Comparison of ENCODE assay signal across 12 cellular contexts in genomic region chr11:8722156-8722555, GRCh38. TPM values are rescaled to one million over a fixed set of nuclear protein-coding genes. Genes with fewer than 3 reads are reported as not detected.
A peak's percentile ranks its signal among the peaks of the same experiment; 100 is the strongest.
DNase-seq lines count a peak whose midpoint lies in the region; ATAC-seq and TF ChIP-seq lines count a peak whose summit lies in the region.
"Had no signal": no experiment of that assay in that cellular context is flagged by ENCODE, and none has a peak within 500 bp of the region (broad histone marks: within the 10 kb centered on the region; RNA-seq: fewer than 3 reads in every experiment).

No MANE protein-coding gene starts in this region.

- H3K27ac ChIP-seq in mesenchymal stem cell (ENCODE audit: low read length, poor library complexity, severe bottlenecking), result no peak overlapping the region
- H3K27ac ChIP-seq in suprapubic skin, result peak overlapping the region; percentile 81

- H2BK12ac ChIP-seq in mesenchymal stem cell (ENCODE audit: low read length in 2 of 2), result peak overlapping the region; percentile 49 to 85

- DNase-seq in HEK293T (ENCODE audit: extremely low spot score) (no peak), mesenchymal stem cell (peak; percentile 77), suprapubic skin (ENCODE audit: low spot score in 2 of 2) (no peak)
- DNase-seq in activated CD8-positive, alpha-beta T cell treated with anti-CD3 and anti-CD28 coated beads for 36 hours, result no peak
- DNase-seq in T-helper 2 cell treated with Interferon-gamma antibody and Interleukin-4, amounts not matched to agents 5 μg/mL and 100 μg/mL, for 36 hours (ENCODE audit: low spot score), result no peak
- DNase-seq: DND-41, hypothalamus, NCI-H1417 had no signal

- no peak overlapping the region for H2AFZ ChIP-seq in mesenchymal stem cell (ENCODE audit: low read depth, low read length)

- H3K9me3 Mint-ChIP-seq in brain, result no peaks in the 10 kb centered on the region
- no peaks in the 10 kb centered on the region for H3K9me3 Mint-ChIP-seq in activated CD8-positive, alpha-beta T cell treated with anti-CD3 and anti-CD28 coated beads for 36 hours
- H3K9me3 Mint-ChIP-seq in T-helper 2 cell treated with Interferon-gamma antibody and Interleukin-4, amounts not matched to agents 5 μg/mL and 100 μg/mL, for 36 hours, result no peaks in the 10 kb centered on the region
- H3K9me3 Mint-ChIP-seq: central memory CD8-positive, alpha-beta T cell had no signal

- TF ChIP-seq CTCF in brain (conservative IDR thresholded peaks at IDR 0.05) (no peak), suprapubic skin (IDR thresholded peaks at IDR 0.05) (no peak)
- TF ChIP-seq CTCF in activated CD8-positive, alpha-beta T cell treated with anti-CD3 and anti-CD28 coated beads for 36 hours (IDR thresholded peaks at IDR 0.05), result no peak

- H3K4ac ChIP-seq in mesenchymal stem cell (ENCODE audit: low read depth in 1 of 2, low read length in 2 of 2), result peak overlapping the region; percentile 47 to 65

- no peak for TF ChIP-seq EP300 in suprapubic skin (IDR thresholded peaks at IDR 0.05)

- peak overlapping the region; percentile 77 for H4K8ac ChIP-seq in mesenchymal stem cell (ENCODE audit: low read length)

- H3K18ac ChIP-seq in mesenchymal stem cell (ENCODE audit: low read depth in 1 of 2, low read length in 2 of 2), result peak overlapping the region; percentile 93 to 97

- H3K36me3 Mint-ChIP-seq in brain, result peaks cover 6% of the 10 kb centered on the region
- no peaks in the 10 kb centered on the region for H3K36me3 Mint-ChIP-seq in activated CD8-positive, alpha-beta T cell treated with anti-CD3 and anti-CD28 coated beads for 36 hours (ENCODE audit: low read depth)
- H3K36me3 Mint-ChIP-seq in T-helper 2 cell treated with Interferon-gamma antibody and Interleukin-4, amounts not matched to agents 5 μg/mL and 100 μg/mL, for 36 hours (ENCODE audit: low read depth), result no peaks in the 10 kb centered on the region

- POLR2A ChIA-PET in HEK293T (lab: Yijun Ruan, JAX), result interaction anchor here (1.4 kb wide), 1 partner anchor 34 kb away, joined by 5 read pairs; no protein-coding TSS in a partner anchor
- POLR2A ChIA-PET in activated CD8-positive, alpha-beta T cell treated with anti-CD3 and anti-CD28 coated beads for 36 hours (lab: Charles Lee), result no interaction called here

- H3K36me3 ChIP-seq in mesenchymal stem cell (ENCODE audit: control insufficient read depth in 1 of 2, insufficient read depth in 2 of 2, low read depth in 1 of 2, low read length in 2 of 2) (peaks cover 34 to 44% of the 10 kb centered on the region in 2 experiments), suprapubic skin (peaks cover 9% of the 10 kb centered on the region)

- H3K14ac ChIP-seq in mesenchymal stem cell (ENCODE audit: low read length in 2 of 2), result peak overlapping the region in 1 of 2 experiments; percentile 80

- H3K4me3 Mint-ChIP-seq in brain, result no peak overlapping the region
- H3K4me3 Mint-ChIP-seq in activated CD8-positive, alpha-beta T cell treated with anti-CD3 and anti-CD28 coated beads for 36 hours, result no peak overlapping the region
- no peak overlapping the region for H3K4me3 Mint-ChIP-seq in T-helper 2 cell treated with Interferon-gamma antibody and Interleukin-4, amounts not matched to agents 5 μg/mL and 100 μg/mL, for 36 hours
- H3K4me3 Mint-ChIP-seq: central memory CD8-positive, alpha-beta T cell had no signal

- 72% methylated on average over 5 of the region's 5 CpGs for WGBS in mesenchymal stem cell
- WGBS in suprapubic skin, result 55% methylated on average over 3 of the region's 5 CpGs

- H3K4me1 Mint-ChIP-seq in brain, result peaks cover 88% of the 10 kb centered on the region
- H3K4me1 Mint-ChIP-seq in activated CD8-positive, alpha-beta T cell treated with anti-CD3 and anti-CD28 coated beads for 36 hours (ENCODE audit: low read depth), result peaks cover 5% of the 10 kb centered on the region
- H3K4me1 Mint-ChIP-seq in T-helper 2 cell treated with Interferon-gamma antibody and Interleukin-4, amounts not matched to agents 5 μg/mL and 100 μg/mL, for 36 hours (ENCODE audit: low read depth), result peaks cover 2% of the 10 kb centered on the region

- peak overlapping the region; percentile 78 for H3K9ac ChIP-seq in mesenchymal stem cell (ENCODE audit: low read length)

- H3K27me3 ChIP-seq in mesenchymal stem cell (ENCODE audit: control insufficient read depth in 1 of 2, insufficient read depth in 1 of 2, low read length in 2 of 2), result no peaks in the 10 kb centered on the region
- H3K27me3 ChIP-seq in suprapubic skin, result no peaks in the 10 kb centered on the region

- peak overlapping the region; percentile 52 to 99 (median 74) for H3K27ac Mint-ChIP-seq in brain
- no peak overlapping the region for H3K27ac Mint-ChIP-seq in activated CD8-positive, alpha-beta T cell treated with anti-CD3 and anti-CD28 coated beads for 36 hours
- H3K27ac Mint-ChIP-seq in T-helper 2 cell treated with Interferon-gamma antibody and Interleukin-4, amounts not matched to agents 5 μg/mL and 100 μg/mL, for 36 hours, result no peak overlapping the region

- H3K4me1 ChIP-seq in mesenchymal stem cell (ENCODE audit: control insufficient read depth, insufficient read depth, low read depth, low read length) (peaks cover 39% of the 10 kb centered on the region), suprapubic skin (peaks cover 60% of the 10 kb centered on the region)

- intact Hi-C loops in activated CD8-positive, alpha-beta T cell treated with anti-CD3 and anti-CD28 coated beads for 36 hours (cut with micrococcal nuclease), result no loop called here

- TF ChIP-seq POLR2A in suprapubic skin (IDR thresholded peaks at IDR 0.05), result no peak

- peak overlapping the region; percentile 69 for H2BK120ac ChIP-seq in mesenchymal stem cell (ENCODE audit: low read depth, low read length)

- H3K4me2 ChIP-seq in mesenchymal stem cell (ENCODE audit: low read length, poor library complexity, severe bottlenecking), result no peak overlapping the region

- H3K4me3 ChIP-seq in mesenchymal stem cell (ENCODE audit: insufficient read depth in 1 of 2, low read depth in 1 of 2, low read length in 2 of 2) (no peak overlapping the region), suprapubic skin (no peak overlapping the region)

- H3K9me3 ChIP-seq in mesenchymal stem cell (ENCODE audit: control insufficient read depth, low read length) (no peaks in the 10 kb centered on the region), suprapubic skin (no peaks in the 10 kb centered on the region)

- peaks cover 4% of the 10 kb centered on the region for H3K27me3 Mint-ChIP-seq in brain
- H3K27me3 Mint-ChIP-seq in activated CD8-positive, alpha-beta T cell treated with anti-CD3 and anti-CD28 coated beads for 36 hours, result peaks cover 9% of the 10 kb centered on the region
- peaks cover 10% of the 10 kb centered on the region for H3K27me3 Mint-ChIP-seq in T-helper 2 cell treated with Interferon-gamma antibody and Interleukin-4, amounts not matched to agents 5 μg/mL and 100 μg/mL, for 36 hours (ENCODE audit: low read depth)

- peaks cover 38% of the 10 kb centered on the region for H3K79me1 ChIP-seq in mesenchymal stem cell (replicated peaks; ENCODE audit: low read length, poor library complexity, severe bottlenecking)

- H2BK15ac ChIP-seq in mesenchymal stem cell (ENCODE audit: low read depth, poor library complexity, severe bottlenecking), result no peak overlapping the region

- ATAC-seq in activated CD8-positive, alpha-beta T cell treated with anti-CD3 and anti-CD28 coated beads for 36 hours, result no peak
- ATAC-seq in HG03025 (IDR thresholded peaks at IDR 0.05; ENCODE audit: low FRiP score, unreplicated experiment), result no peak
- ATAC-seq in HG02884 (IDR thresholded peaks at IDR 0.05; ENCODE audit: unreplicated experiment), result no peak

- H2AK5ac ChIP-seq in mesenchymal stem cell (ENCODE audit: low read length, severe bottlenecking), result no peak overlapping the region

- peak overlapping the region; percentile 92 for H4K91ac ChIP-seq in mesenchymal stem cell (ENCODE audit: low read length)

- no peak overlapping the region for H2BK5ac ChIP-seq in mesenchymal stem cell (ENCODE audit: low read depth, low read length, poor library complexity, severe bottlenecking)

- H3K23ac ChIP-seq in mesenchymal stem cell (ENCODE audit: low read length in 2 of 2), result no peak overlapping the region

- CTCF ChIA-PET in HEK293T (lab: Yijun Ruan, JAX), result no interaction called here
- CTCF ChIA-PET in activated CD8-positive, alpha-beta T cell treated with anti-CD3 and anti-CD28 coated beads for 36 hours (lab: Charles Lee), result interaction anchor here (1.5 kb wide), 1 partner anchor 23 kb away, joined by 4 read pairs; no protein-coding TSS in a partner anchor

TF ChIP-seq in HEK293T, 16 proteins besides CTCF, POLR2A, EP300 and RAD21:
- TF ChIP-seq PKNOX1 (IDR thresholded peaks at IDR 0.05) (peak; percentile 83), FOXM1 (IDR thresholded peaks at IDR 0.05; ENCODE audit: borderline replicate concordance) (no peak)

RNA-seq across cellular contexts. Expression of gene RPL27A, which starts 39.6 kb away (rescaled TPM):
- polyA plus RNA-seq in brain (ENCODE audit: insufficient read depth, low read depth, low replicate concordance), result 1,828 TPM
- 1,998 TPM for polyA plus RNA-seq in mesenchymal stem cell (2013, experiment 1 of 2)
- 1,912 TPM for polyA plus RNA-seq in mesenchymal stem cell (2013, experiment 2 of 2)
- 1,000 to 10,000 TPM in 3 of 4 donors, 100 to 1,000 TPM in 1; 822 to 1,505 (median 1,124) TPM for total RNA-seq in suprapubic skin
- total RNA-seq in activated CD8-positive, alpha-beta T cell treated with anti-CD3 and anti-CD28 coated beads for 36 hours, result 100 to 1,000 TPM; 959 to 987 TPM

RNA-seq across cellular contexts. Expression of gene TRIM66, which starts 39.7 kb away (rescaled TPM):
- 3.7 TPM for polyA plus RNA-seq in brain (ENCODE audit: insufficient read depth, low read depth, low replicate concordance)
- polyA plus RNA-seq in mesenchymal stem cell (2013, experiment 1 of 2), result 1.8 TPM
- 1.9 TPM for polyA plus RNA-seq in mesenchymal stem cell (2013, experiment 2 of 2)
- 10 to 100 TPM in 3 of 4 donors, 1 to 10 TPM in 1; 9.9 to 20.3 (median 11.7) TPM for total RNA-seq in suprapubic skin
- 10 to 100 TPM; 24.7 to 28.4 TPM for total RNA-seq in activated CD8-positive, alpha-beta T cell treated with anti-CD3 and anti-CD28 coated beads for 36 hours

Comparison
In these comparisons a context has a peak if more than half of its experiments do, and no peak if none do; other contexts are left out.
1. H3K27ac Mint-ChIP-seq: peak in brain (5 of 5); none in activated CD8-positive, alpha-beta T cell treated with anti-CD3 and anti-CD28 coated beads for 36 hours (single experiment) and T-helper 2 cell treated with Interferon-gamma antibody and Interleukin-4, amounts not matched to agents 5 μg/mL and 100 μg/mL, for 36 hours (single experiment).